In genomic region chr21:46376856-46377453, GRCh38 we compare ENCODE assay signal across 17 cellular contexts. TPM values are rescaled to one million over a fixed set of nuclear protein-coding genes. Genes with fewer than 3 reads are reported as not detected.
DNase-seq lines count a peak whose midpoint lies in the region; ATAC-seq, FAIRE-seq and TF ChIP-seq lines count a peak whose summit lies in the region.
"Had no signal": no experiment of that assay in that cellular context is flagged by ENCODE, and none has a peak within 500 bp of the region (broad histone marks: within the 10 kb centered on the region; RNA-seq: fewer than 3 reads in every experiment).

No MANE protein-coding gene starts in this region.

- no peak for DNase-seq in right atrium auricular region (ENCODE audit: low spot score)
- no peak for DNase-seq in heart left ventricle
- DNase-seq in endothelial cell of umbilical vein (ENCODE audit: low read depth, low spot score): peak; percentile 41
- DNase-seq in osteoblast (ENCODE audit: insufficient read length, low spot score, missing footprints): peak; percentile 36
- no peak for DNase-seq in ureter (ENCODE audit: low spot score)
- no peak for DNase-seq in amygdala (lab: John Stamatoyannopoulos, UW)
- no peak for DNase-seq in foreskin melanocyte
- DNase-seq: DND-41, GM23248, NCI-H1436, NCI-H2081 treated with DMSO at 0.1 percent for 48 hours, NCI-H524 had no signal

- no peak overlapping the region for H3K9ac ChIP-seq in endothelial cell of umbilical vein (replicated peaks; ENCODE audit: extremely low read depth, insufficient read depth, low read length)
- H3K9ac ChIP-seq: BLaER1 treated with 17β-estradiol and CSF1 and Interleukin-3, amounts not matched to agents 10 nM and 100 nM; GM23248 had no signal

- TF ChIP-seq CTCF in right atrium auricular region (IDR thresholded peaks at IDR 0.05): no peak
- no peak for TF ChIP-seq CTCF in heart left ventricle (IDR thresholded peaks at IDR 0.05)
- TF ChIP-seq CTCF in endothelial cell of umbilical vein (IDR thresholded peaks at IDR 0.05; ENCODE audit: extremely low read depth in 1 of 2, insufficient read depth in 1 of 2, low read depth in 1 of 2, low read length in 2 of 2): no peak
- TF ChIP-seq CTCF in osteoblast (IDR thresholded peaks at IDR 0.05; ENCODE audit: extremely low read depth, low read depth, low read length): no peak

- H3K4me2 ChIP-seq in endothelial cell of umbilical vein (ENCODE audit: insufficient read depth, low read length) (no peak overlapping the region), osteoblast (ENCODE audit: insufficient read depth, low read length) (no peak overlapping the region)
- H3K4me2 ChIP-seq: A549; BLaER1 treated with 17β-estradiol and CSF1 and Interleukin-3, amounts not matched to agents 10 nM and 100 nM had no signal

- no peaks in the 10 kb centered on the region for H3K27me3 ChIP-seq in right atrium auricular region
- no peaks in the 10 kb centered on the region for H3K27me3 ChIP-seq in heart left ventricle
- no peaks in the 10 kb centered on the region for H3K27me3 ChIP-seq in endothelial cell of umbilical vein (ENCODE audit: control insufficient read depth in 2 of 2, insufficient read depth in 2 of 2, low read length in 2 of 2)
- H3K27me3 ChIP-seq in osteoblast (ENCODE audit: insufficient read depth, low read length): no peaks in the 10 kb centered on the region
- H3K27me3 ChIP-seq: BLaER1 treated with 17β-estradiol and CSF1 and Interleukin-3, amounts not matched to agents 10 nM and 100 nM had no signal

- H3K4me1 ChIP-seq in right atrium auricular region (peaks cover 0 to 13% of the 10 kb centered on the region in 2 donors), heart left ventricle (peaks cover 0 to 12% (median 1%) of the 10 kb centered on the region in 12 donors), endothelial cell of umbilical vein (ENCODE audit: control insufficient read depth, extremely low read depth, insufficient read depth, low read length) (no peaks in the 10 kb centered on the region), osteoblast (ENCODE audit: insufficient read depth, low read length) (no peaks in the 10 kb centered on the region)
- H3K4me1 ChIP-seq: A549; BLaER1 treated with 17β-estradiol and CSF1 and Interleukin-3, amounts not matched to agents 10 nM and 100 nM had no signal

- ATAC-seq in heart left ventricle: no peak
- no peak for ATAC-seq in GM18517 (IDR thresholded peaks at IDR 0.05; ENCODE audit: unreplicated experiment)
- ATAC-seq: A549, K562 had no signal

- FAIRE-seq in endothelial cell of umbilical vein (lab: Jason Lieb, UNC): no peak
- FAIRE-seq: A549, G401.6, K562 had no signal

- POLR2A ChIA-PET in endothelial cell of umbilical vein (lab: Charles Lee): no interaction called here

- H3K79me2 ChIP-seq in endothelial cell of umbilical vein (ENCODE audit: control insufficient read depth, insufficient read depth, low read length) (peaks cover 26% of the 10 kb centered on the region), osteoblast (ENCODE audit: insufficient read depth, low read length) (peaks cover 63% of the 10 kb centered on the region)

- peak overlapping the region; percentile 82 to 90 for H3K27ac ChIP-seq in right atrium auricular region
- H3K27ac ChIP-seq in heart left ventricle: peak overlapping the region in 2 of 12 donors; percentile 82 to 83
- H3K27ac ChIP-seq in endothelial cell of umbilical vein (ENCODE audit: insufficient read depth, low read depth, low read length): no peak overlapping the region
- H3K27ac ChIP-seq in osteoblast (ENCODE audit: low read depth, low read length): no peak overlapping the region
- H3K27ac ChIP-seq: A549; BLaER1 treated with 17β-estradiol and CSF1 and Interleukin-3, amounts not matched to agents 10 nM and 100 nM; GM23248 had no signal

- H3K9me3 ChIP-seq in right atrium auricular region: no peaks in the 10 kb centered on the region
- H3K9me3 ChIP-seq in heart left ventricle: no peaks in the 10 kb centered on the region
- H3K9me3 ChIP-seq in endothelial cell of umbilical vein (replicated peaks; ENCODE audit: control insufficient read depth, insufficient read depth, low read length): no peaks in the 10 kb centered on the region
- H3K9me3 ChIP-seq in osteoblast (ENCODE audit: low read depth, low read length): no peaks in the 10 kb centered on the region
- H3K9me3 ChIP-seq: A549 had no signal

- intact Hi-C loops in heart left ventricle (cut with DNase I) (loop anchor here in 1 of 10 donors (5.0 kb wide), 1 partner anchor 50 kb away; no protein-coding TSS in a partner anchor), endothelial cell of umbilical vein (cut with micrococcal nuclease) (no loop called here)

- BruUV-seq in endothelial cell of umbilical vein (replicated peaks; lab: Mats Ljungman, UMichigan): no TSS peak

- H4K20me1 ChIP-seq in endothelial cell of umbilical vein (replicated peaks; ENCODE audit: control insufficient read depth, extremely low read depth, insufficient read depth, low read length): no peaks in the 10 kb centered on the region
- peaks cover 5% of the 10 kb centered on the region for H4K20me1 ChIP-seq in osteoblast (ENCODE audit: insufficient read depth, low read length)

- H2AFZ ChIP-seq in endothelial cell of umbilical vein (ENCODE audit: low read depth, low read length) (no peak overlapping the region), osteoblast (ENCODE audit: low read length) (no peak overlapping the region)
- H2AFZ ChIP-seq: GM23248 had no signal

- WGBS in heart left ventricle, 4 donors: 81 to 89% (median 86%) methylated on average over 14 of the region's 14 CpGs

- CTCF ChIA-PET in endothelial cell of umbilical vein (lab: Charles Lee): no interaction called here

- H3K36me3 ChIP-seq in right atrium auricular region (peaks cover 6% of the 10 kb centered on the region), heart left ventricle (peaks cover 0 to 38% (median 2%) of the 10 kb centered on the region in 9 donors), endothelial cell of umbilical vein (ENCODE audit: control insufficient read depth in 2 of 2, extremely low read depth in 1 of 2, insufficient read depth in 2 of 2, low read length in 2 of 2) (peaks cover 0 to 3% of the 10 kb centered on the region in 2 experiments), osteoblast (ENCODE audit: insufficient read depth, low read length) (peaks cover 8% of the 10 kb centered on the region)

- no peak overlapping the region for H3K4me3 ChIP-seq in right atrium auricular region
- H3K4me3 ChIP-seq in heart left ventricle: no peak overlapping the region
- H3K4me3 ChIP-seq in endothelial cell of umbilical vein (replicated peaks in 1 of 3; ENCODE audit: insufficient read depth in 1 of 3, low read depth in 1 of 3, low read length in 3 of 3): no peak overlapping the region
- H3K4me3 ChIP-seq in osteoblast (ENCODE audit: insufficient read depth, low read length): no peak overlapping the region
- H3K4me3 ChIP-seq: A549; BLaER1 treated with 17β-estradiol and CSF1 and Interleukin-3, amounts not matched to agents 10 nM and 100 nM; GM23248; K562 had no signal

- dilution Hi-C loops in endothelial cell of umbilical vein (cut with MboI; ENCODE audit: extremely low pct_ligation_motif_present, low sequenced_read_pairs): no loop called here

- H3K9me1 ChIP-seq in endothelial cell of umbilical vein (replicated peaks; ENCODE audit: control insufficient read depth, extremely low read depth, insufficient read depth, low read length): no peaks in the 10 kb centered on the region

- TF ChIP-seq POLR2A in heart left ventricle (IDR thresholded peaks at IDR 0.05) (no peak), endothelial cell of umbilical vein (IDR thresholded peaks at IDR 0.05; ENCODE audit: low read depth, low read length) (no peak)

TF ChIP-seq in endothelial cell of umbilical vein, 7 proteins besides CTCF, POLR2A, EP300 and RAD21:
- TF ChIP-seq FOS (IDR thresholded peaks at IDR 0.05; ENCODE audit: borderline replicate concordance, insufficient read depth, low read length): no peak
TF ChIP-seq in endothelial cell of umbilical vein: peak in this region for 0.

RNA-seq across cellular contexts. Expression of gene PCNT, which starts 53.0 kb away (rescaled TPM):
- 10 to 100 TPM; 31.7 to 40.3 TPM for total RNA-seq in right atrium auricular region
- total RNA-seq in heart left ventricle: 10 to 100 TPM; 23.0 to 73.0 (median 36.7) TPM
- 10 to 100 TPM; 17.0 to 40.7 TPM for polyA plus RNA-seq in heart left ventricle
- 38.5 and 49.5 TPM in 2 replicates for total RNA-seq in endothelial cell of umbilical vein
- 9.5 and 9.6 TPM in 2 replicates for polyA plus RNA-seq in endothelial cell of umbilical vein
- 11.7 and 13.9 TPM in 2 replicates for polyA plus RNA-seq in endothelial cell of umbilical vein (2011; cell fraction: cytosol; rRNA removed)
- polyA plus RNA-seq in endothelial cell of umbilical vein (2011; cell fraction: nucleus; rRNA removed): 71.0 and 95.6 TPM in 2 replicates
- 13.5 and 18.4 TPM in 2 replicates for polyA plus RNA-seq in endothelial cell of umbilical vein (2012)
- polyA minus RNA-seq in endothelial cell of umbilical vein: 44.0 and 55.1 TPM in 2 replicates
- polyA minus RNA-seq in endothelial cell of umbilical vein (2011; cell fraction: cytosol; rRNA and poly(A)+ RNA removed): 16.3 TPM
- 33.8 and 34.3 TPM in 2 replicates for polyA minus RNA-seq in endothelial cell of umbilical vein (2011; cell fraction: nucleus; rRNA and poly(A)+ RNA removed)
- total RNA-seq in osteoblast: 19.2 and 23.0 TPM in 2 replicates
- total RNA-seq in ureter: 28.5 TPM

RNA-seq across cellular contexts. Expression of gene C21orf58, which starts 53.3 kb away (rescaled TPM):
- total RNA-seq in right atrium auricular region (under 1 TPM; 0.31 to 0.74 TPM), heart left ventricle (1 to 10 TPM in 6 of 9 donors, under 1 TPM in 3; 0.72 to 4.0 (median 1.3) TPM), endothelial cell of umbilical vein (19.3 and 24.3 TPM in 2 replicates), osteoblast (2.2 and 3.2 TPM in 2 replicates), ureter (2.2 TPM)
- polyA plus RNA-seq in heart left ventricle (1 to 10 TPM in 1 of 2 donors, under 1 TPM in 1; 0.64 to 1.8 TPM), endothelial cell of umbilical vein (6.0 and 7.4 TPM in 2 replicates)
- polyA plus RNA-seq in endothelial cell of umbilical vein (2011; cell fraction: cytosol; rRNA removed): 4.5 and 5.7 TPM in 2 replicates
- polyA plus RNA-seq in endothelial cell of umbilical vein (2011; cell fraction: nucleus; rRNA removed): 33.4 and 39.1 TPM in 2 replicates
- 2.1 and 3.8 TPM in 2 replicates for polyA plus RNA-seq in endothelial cell of umbilical vein (2012)
- 7.3 and 8.3 TPM in 2 replicates for polyA minus RNA-seq in endothelial cell of umbilical vein
- 16.8 TPM for polyA minus RNA-seq in endothelial cell of umbilical vein (2011; cell fraction: cytosol; rRNA and poly(A)+ RNA removed)
- 14.3 and 20.3 TPM in 2 replicates for polyA minus RNA-seq in endothelial cell of umbilical vein (2011; cell fraction: nucleus; rRNA and poly(A)+ RNA removed)

Comparison
In these comparisons a context has a peak if more than half of its experiments do, and no peak if none do; other contexts are left out.
1. DNase-seq: peak in endothelial cell of umbilical vein (single experiment) and osteoblast (single experiment); none in right atrium auricular region (single experiment), heart left ventricle (0 of 5), ureter (single experiment), amygdala (0 of 56) and foreskin melanocyte (single experiment).
2. H3K27ac ChIP-seq: peak in right atrium auricular region (2 of 2); none in endothelial cell of umbilical vein (single experiment) and osteoblast (single experiment).